ENCODE assay signal across 9 cellular contexts in genomic region chr16:74699666-74700065, GRCh38. TPM values are rescaled to one million over a fixed set of nuclear protein-coding genes. Genes with fewer than 3 reads are reported as not detected.
DNase-seq lines count a peak whose midpoint lies in the region; ATAC-seq and TF ChIP-seq lines count a peak whose summit lies in the region.
"Had no signal": no experiment of that assay in that cellular context is flagged by ENCODE, and none has a peak within 500 bp of the region (broad histone marks: within the 10 kb centered on the region; RNA-seq: fewer than 3 reads in every experiment).

No MANE protein-coding gene starts in this region.

- H3K4me3 Mint-ChIP-seq in T-cell = peak overlapping the region; percentile 74 to 100 (median 99)
- H3K4me3 Mint-ChIP-seq in stimulated activated memory B cell treated with anti-CD40 and anti-IgM and Interleukin-4, amounts not matched to agents 10 μg/mL and 1 μg/mL and 100 μg/mL, for 72 hours = peak overlapping the region; percentile 75

- H3K27me3 Mint-ChIP-seq in T-cell = no peaks in the 10 kb centered on the region
- no peaks in the 10 kb centered on the region for H3K27me3 Mint-ChIP-seq in stimulated activated memory B cell treated with anti-CD40 and anti-IgM and Interleukin-4, amounts not matched to agents 10 μg/mL and 1 μg/mL and 100 μg/mL, for 72 hours

- DNase-seq in T-cell (no peak), fibroblast of mammary gland (ENCODE audit: low read depth) (no peak), DMS79 (lab: John Stamatoyannopoulos, UW) (no peak), 8988T (no peak)
- no peak for DNase-seq in stimulated activated CD4-positive, alpha-beta T cell treated with anti-CD3 and anti-CD28 coated beads, Interleukin-4, amount 100 ng/mL, for 4 hours
- DNase-seq: NCI-H187 treated with DMSO at 0.1 percent for 48 hours had no signal

- peaks cover 14% of the 10 kb centered on the region for H3K36me3 Mint-ChIP-seq in T-cell
- H3K36me3 Mint-ChIP-seq in stimulated activated memory B cell treated with anti-CD40 and anti-IgM and Interleukin-4, amounts not matched to agents 10 μg/mL and 1 μg/mL and 100 μg/mL, for 72 hours = peaks cover 7% of the 10 kb centered on the region

- no peaks in the 10 kb centered on the region for H3K4me1 ChIP-seq in HEK293 (ENCODE audit: control insufficient read depth, insufficient read depth, low read length)

- CTCF ChIA-PET in HEK293 (lab: Yijun Ruan, JAX) = interaction anchor here (0.7 to 3.1 kb wide), 5 partner anchors 10 to 163 kb away, joined by 3 to 15 read pairs (median 5); no protein-coding TSS in a partner anchor
- CTCF ChIA-PET in T-cell (lab: Charles Lee) = interaction anchor here (1.0 to 1.3 kb wide), 2 partner anchors 8 to 10 kb away, joined by 3 to 5 read pairs; no protein-coding TSS in a partner anchor

- no peak for ATAC-seq in T-cell (replicated peaks in 1 of 4)
- ATAC-seq in stimulated activated memory B cell treated with anti-CD40 and anti-IgM and Interleukin-4, amounts not matched to agents 10 μg/mL and 1 μg/mL and 100 μg/mL, for 72 hours = no peak

- no peaks in the 10 kb centered on the region for H3K9me3 Mint-ChIP-seq in T-cell
- H3K9me3 Mint-ChIP-seq in stimulated activated memory B cell treated with anti-CD40 and anti-IgM and Interleukin-4, amounts not matched to agents 10 μg/mL and 1 μg/mL and 100 μg/mL, for 72 hours = no peaks in the 10 kb centered on the region
- H3K9me3 Mint-ChIP-seq: nephron had no signal

- TF ChIP-seq CTCF in HEK293 (tag by site-specific recombination; IDR thresholded peaks at IDR 0.05) (no peak), fibroblast of mammary gland (conservative IDR thresholded peaks at IDR 0.05; ENCODE audit: control insufficient read depth, insufficient read depth, low read depth, low read length) (no peak)

- POLR2A ChIA-PET in HEK293 (lab: Yijun Ruan, JAX) (interaction anchor here (1.9 kb wide), 1 partner anchor 33 kb away, joined by 9 read pairs; the partner anchor contains the start of gene RFWD3), T-cell (lab: Charles Lee) (interaction anchor here in 1 of 2 donors (0.6 to 1.0 kb wide), 3 partner anchors 33 to 75 kb away, joined by 3 to 5 read pairs (median 4); partner anchors contain the start of genes FA2H and RFWD3)

- H3K36me3 ChIP-seq in HEK293 (ENCODE audit: control insufficient read depth in 2 of 2, insufficient read depth in 1 of 2, low read length in 2 of 2) = no peaks in the 10 kb centered on the region

- H3K27ac Mint-ChIP-seq in T-cell = peak overlapping the region; percentile 86 to 99
- peak overlapping the region; percentile 97 for H3K27ac Mint-ChIP-seq in stimulated activated memory B cell treated with anti-CD40 and anti-IgM and Interleukin-4, amounts not matched to agents 10 μg/mL and 1 μg/mL and 100 μg/mL, for 72 hours
- H3K27ac Mint-ChIP-seq: nephron had no signal

- H3K4me3 ChIP-seq in HEK293 (ENCODE audit: low read depth, low read length) = no peak overlapping the region
- peak overlapping the region; percentile 90 for H3K4me3 ChIP-seq in fibroblast of mammary gland (ENCODE audit: control insufficient read depth, low read depth, low read length)

- peaks cover 55 to 64% (median 60%) of the 10 kb centered on the region in 3 donors for H3K4me1 Mint-ChIP-seq in T-cell
- H3K4me1 Mint-ChIP-seq in stimulated activated memory B cell treated with anti-CD40 and anti-IgM and Interleukin-4, amounts not matched to agents 10 μg/mL and 1 μg/mL and 100 μg/mL, for 72 hours = peaks cover 62% of the 10 kb centered on the region

- no peak overlapping the region for H3K27ac ChIP-seq in HEK293 (ENCODE audit: extremely low read depth, low read depth, low read length)

- no peaks in the 10 kb centered on the region for H3K9me3 ChIP-seq in HEK293 (ENCODE audit: control insufficient read depth, insufficient read depth, low read depth, low read length)

TF ChIP-seq in HEK293, 187 proteins besides CTCF, POLR2A, EP300 and RAD21:
- 0 out of 2 replicates have a peak, but pooled peaks have one; percentile 22 for TF ChIP-seq ZNF513 (tag by site-specific recombination; IDR thresholded peaks at IDR 0.05)
- peak; percentile 32; the same call in 1 of the 2 replicates for TF ChIP-seq ZBTB6 (tag by site-specific recombination; IDR thresholded peaks at IDR 0.05)
- no peak for TF ChIP-seq ZNF292 (tag by site-specific recombination; IDR thresholded peaks at IDR 0.05; ENCODE audit: borderline replicate concordance, low read depth)
TF ChIP-seq in HEK293: peak in this region for 2.

RNA-seq across cellular contexts. Expression of gene MLKL, which starts 1.0 kb away (rescaled TPM):
- 10 to 100 TPM; 27.4 to 40.7 (median 33.4) TPM for total RNA-seq in T-cell

RNA-seq across cellular contexts. Expression of gene RFWD3, which starts 33.0 kb away (rescaled TPM):
- 10 to 100 TPM; 42.6 to 52.0 (median 49.0) TPM for total RNA-seq in T-cell
